8 cellular contexts compared by ENCODE assay signal in genomic region chr11:2401436-2401984, GRCh38. TPM values are rescaled to one million over a fixed set of nuclear protein-coding genes. Genes with fewer than 3 reads are reported as not detected.
A peak's percentile ranks its signal among the peaks of the same experiment; 100 is the strongest.
DNase-seq lines count a peak whose midpoint lies in the region; ATAC-seq and TF ChIP-seq lines count a peak whose summit lies in the region.

No MANE protein-coding gene starts in this region.

- H3K27ac Mint-ChIP-seq in CD14-positive monocyte, result peak overlapping the region in 5 of 7 donors; percentile 79 to 94 (median 90)

- TF ChIP-seq EP300 in neural cell (conservative IDR thresholded peaks at IDR 0.05; ENCODE audit: poor library complexity, severe bottlenecking), result no peak

- no peaks in the 10 kb centered on the region for H3K9me3 ChIP-seq in duodenal mucosa (ENCODE audit: control insufficient read depth in 1 of 2, low read length in 2 of 2)
- no peaks in the 10 kb centered on the region for H3K9me3 ChIP-seq in neural cell (ENCODE audit: low read length)

- no peak for TF ChIP-seq RAD21 in neural cell (conservative IDR thresholded peaks at IDR 0.05)

- H4K20me1 ChIP-seq in neural cell (ENCODE audit: insufficient read depth), result no peaks in the 10 kb centered on the region

- peak overlapping the region; percentile 73 to 99 for H3K9ac ChIP-seq in duodenal mucosa (ENCODE audit: low read depth in 1 of 2, low read length in 2 of 2)
- H3K9ac ChIP-seq in neural cell (ENCODE audit: low read length), result peak overlapping the region; percentile 96

- H3K4me1 ChIP-seq in duodenal mucosa (ENCODE audit: control insufficient read depth in 1 of 2, insufficient read depth in 2 of 2, low read length in 2 of 2), result peaks cover 17 to 28% of the 10 kb centered on the region in 2 donors

- peaks cover 17 to 34% of the 10 kb centered on the region in 2 donors for H3K36me3 Mint-ChIP-seq in CD14-positive monocyte

- H3K4me3 Mint-ChIP-seq in CD14-positive monocyte, result peak overlapping the region; percentile 84 to 91

- no peak for DNase-seq in CD14-positive monocyte (ENCODE audit: low spot score)
- DNase-seq in NB4 (ENCODE audit: low read depth), result no peak
- DNase-seq in NCI-H774 (lab: John Stamatoyannopoulos, UW), result no peak
- DNase-seq in NCI-H146 treated with DMSO at 0.1 percent for 48 hours (lab: John Stamatoyannopoulos, UW; ENCODE audit: unreplicated experiment), result no peak

- no peak for TF ChIP-seq POLR2A in NB4 (IDR thresholded peaks at IDR 0.05; ENCODE audit: extremely low read depth, insufficient read length)

- no peaks in the 10 kb centered on the region for H3K9me2 ChIP-seq in neural cell (ENCODE audit: insufficient read depth, low read length)

- H3K27ac ChIP-seq in duodenal mucosa (ENCODE audit: low read depth, low read length) (no peak overlapping the region), neural cell (ENCODE audit: low read length) (peak overlapping the region; percentile 85)

- H3K36me3 ChIP-seq in duodenal mucosa (ENCODE audit: control insufficient read depth in 1 of 2, insufficient read depth in 2 of 2, low read length in 2 of 2) (peaks cover 14 to 23% of the 10 kb centered on the region in 2 donors), neural cell (ENCODE audit: insufficient read depth, low read length) (no peaks in the 10 kb centered on the region)

- no peaks in the 10 kb centered on the region for H3F3A ChIP-seq in neural cell (ENCODE audit: insufficient read depth, low read length, poor library complexity, severe bottlenecking)

- no peaks in the 10 kb centered on the region for H3K9me3 Mint-ChIP-seq in CD14-positive monocyte

- peaks cover 0 to 2% (median 0%) of the 10 kb centered on the region in 3 donors for H3K27me3 Mint-ChIP-seq in CD14-positive monocyte (ENCODE audit: low read depth in 3 of 3)

- intact Hi-C loops in CD14-positive monocyte (cut with micrococcal nuclease), result loop anchor here (5.0 kb wide), 1 partner anchor 134 kb away; no protein-coding TSS in a partner anchor

- peaks cover 18% of the 10 kb centered on the region for H3K4me1 Mint-ChIP-seq in CD14-positive monocyte

- H3K27me3 ChIP-seq in duodenal mucosa (ENCODE audit: control insufficient read depth in 1 of 2, insufficient read depth in 2 of 2, low read length in 2 of 2), result no peaks in the 10 kb centered on the region
- H3K27me3 ChIP-seq in neural cell (ENCODE audit: insufficient read depth, low read depth, low read length), result no peaks in the 10 kb centered on the region

- peaks cover 13% of the 10 kb centered on the region for H3K79me2 ChIP-seq in neural cell (replicated peaks; ENCODE audit: insufficient read depth, low read length)

- no peak overlapping the region for H2AFZ ChIP-seq in neural cell (ENCODE audit: low read depth, low read length)

- TF ChIP-seq CTCF in CD14-positive monocyte (IDR thresholded peaks at IDR 0.05), result no peak
- no peak for TF ChIP-seq CTCF in NB4 (IDR thresholded peaks at IDR 0.05; ENCODE audit: low read depth, low read length)
- no peak for TF ChIP-seq CTCF in neural cell (IDR thresholded peaks at IDR 0.05; ENCODE audit: poor library complexity, severe bottlenecking)

- ATAC-seq in HG03439 (IDR thresholded peaks at IDR 0.05; ENCODE audit: unreplicated experiment), result no peak
- ATAC-seq in HG03342 (IDR thresholded peaks at IDR 0.05; ENCODE audit: unreplicated experiment), result no peak

- H3K4me3 ChIP-seq in NB4 (ENCODE audit: low read depth, low read length) (peak overlapping the region; percentile 99), duodenal mucosa (ENCODE audit: low read depth in 1 of 2, low read length in 2 of 2) (peak overlapping the region; percentile 98 to 99), neural cell (ENCODE audit: low read length) (peak overlapping the region; percentile 86)

- peak overlapping the region; percentile 99 for H3K4me2 ChIP-seq in neural cell (ENCODE audit: low read length)

TF ChIP-seq in neural cell, 6 proteins besides CTCF, POLR2A, EP300 and RAD21:
- TF ChIP-seq POLR2AphosphoS5 (IDR thresholded peaks at IDR 0.05), result no peak
- TF ChIP-seq, protein P1, sequence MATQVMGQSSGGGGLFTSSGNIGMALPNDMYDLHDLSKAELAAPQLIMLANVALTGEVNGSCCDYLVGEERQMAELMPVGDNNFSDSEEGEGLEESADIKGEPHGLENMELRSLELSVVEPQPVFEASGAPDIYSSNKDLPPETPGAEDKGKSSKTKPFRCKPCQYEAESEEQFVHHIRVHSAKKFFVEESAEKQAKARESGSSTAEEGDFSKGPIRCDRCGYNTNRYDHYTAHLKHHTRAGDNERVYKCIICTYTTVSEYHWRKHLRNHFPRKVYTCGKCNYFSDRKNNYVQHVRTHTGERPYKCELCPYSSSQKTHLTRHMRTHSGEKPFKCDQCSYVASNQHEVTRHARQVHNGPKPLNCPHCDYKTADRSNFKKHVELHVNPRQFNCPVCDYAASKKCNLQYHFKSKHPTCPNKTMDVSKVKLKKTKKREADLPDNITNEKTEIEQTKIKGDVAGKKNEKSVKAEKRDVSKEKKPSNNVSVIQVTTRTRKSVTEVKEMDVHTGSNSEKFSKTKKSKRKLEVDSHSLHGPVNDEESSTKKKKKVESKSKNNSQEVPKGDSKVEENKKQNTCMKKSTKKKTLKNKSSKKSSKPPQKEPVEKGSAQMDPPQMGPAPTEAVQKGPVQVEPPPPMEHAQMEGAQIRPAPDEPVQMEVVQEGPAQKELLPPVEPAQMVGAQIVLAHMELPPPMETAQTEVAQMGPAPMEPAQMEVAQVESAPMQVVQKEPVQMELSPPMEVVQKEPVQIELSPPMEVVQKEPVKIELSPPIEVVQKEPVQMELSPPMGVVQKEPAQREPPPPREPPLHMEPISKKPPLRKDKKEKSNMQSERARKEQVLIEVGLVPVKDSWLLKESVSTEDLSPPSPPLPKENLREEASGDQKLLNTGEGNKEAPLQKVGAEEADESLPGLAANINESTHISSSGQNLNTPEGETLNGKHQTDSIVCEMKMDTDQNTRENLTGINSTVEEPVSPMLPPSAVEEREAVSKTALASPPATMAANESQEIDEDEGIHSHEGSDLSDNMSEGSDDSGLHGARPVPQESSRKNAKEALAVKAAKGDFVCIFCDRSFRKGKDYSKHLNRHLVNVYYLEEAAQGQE (IDR thresholded peaks at IDR 0.05; ENCODE audit: borderline replicate concordance), result peak; percentile 4

RNA-seq across cellular contexts. Expression of gene TSSC4, which starts 1.0 kb away (rescaled TPM):
- 10 to 100 TPM; 52.0 to 74.6 TPM for polyA plus RNA-seq in CD14-positive monocyte
- 54.3 and 62.2 TPM in 2 replicates for polyA plus RNA-seq in neural cell
- polyA minus RNA-seq in neural cell, result 46.3 and 60.9 TPM in 2 replicates

RNA-seq across cellular contexts. Expression of gene CD81, which starts 24.4 kb away (rescaled TPM):
- polyA plus RNA-seq in CD14-positive monocyte, result 10 to 100 TPM in 1 of 2 donors, 1 to 10 TPM in 1; 3.2 to 12.3 TPM
- polyA plus RNA-seq in neural cell, result 96.2 and 97.8 TPM in 2 replicates
- 67.9 and 69.3 TPM in 2 replicates for polyA minus RNA-seq in neural cell

RNA-seq across cellular contexts. Expression of gene TRPM5, which starts 42.8 kb away (rescaled TPM):
- polyA plus RNA-seq in CD14-positive monocyte (not detected), neural cell (not detected in 2 replicates)
- polyA minus RNA-seq in neural cell, result not detected in 2 replicates

RNA-seq across cellular contexts. Expression of gene KCNQ1, which starts 43.3 kb away (rescaled TPM):
- polyA plus RNA-seq in CD14-positive monocyte (10 to 100 TPM; 14.9 to 21.6 TPM), neural cell (not detected in 2 replicates)
- not detected in 2 replicates for polyA minus RNA-seq in neural cell
